Comparison of ENCODE assay signal across 20 cellular contexts in the genomic region with DNA sequence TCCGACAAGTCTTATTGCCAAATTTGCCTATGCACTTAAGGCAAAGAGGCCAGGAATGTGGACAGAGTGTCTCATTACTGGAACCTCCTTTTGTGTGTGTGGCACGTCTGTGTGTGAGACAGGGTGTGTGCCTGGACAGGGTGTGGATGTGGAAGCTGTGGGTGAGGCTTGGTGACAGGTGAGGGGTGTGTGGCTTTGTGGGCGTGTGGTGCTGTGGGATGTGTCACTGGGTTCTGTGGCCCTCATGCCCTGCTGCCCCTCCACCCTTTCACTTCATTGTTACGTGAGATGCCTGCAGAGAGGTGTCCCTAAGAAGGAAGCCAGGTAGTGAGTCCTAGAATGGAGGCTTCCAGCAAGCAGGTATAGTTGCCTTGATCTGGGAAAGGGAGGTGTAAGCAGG.
"Had no signal": no experiment of that assay in that cellular context is flagged by ENCODE, and none has a peak within 500 bp of the region (broad histone marks: within the 10 kb centered on the region; RNA-seq: fewer than 3 reads in every experiment).

No MANE protein-coding gene starts in this region.

- H3K4me1 ChIP-seq: SJSA1 had no signal

- H3K27ac ChIP-seq: SJSA1, SK-N-MC had no signal

- H3K36me3 ChIP-seq: SJSA1 had no signal

- H3K9me3 ChIP-seq: SJSA1 had no signal

- DNase-seq: KBM-7, MV-4-11, NCI-H1048, NCI-H1105, NCI-H1417, NCI-H1436 treated with DMSO at 0.1 percent for 48 hours, NCI-H1694, NCI-H187 treated with DMSO at 0.1 percent for 48 hours, NCI-H2029 treated with DMSO at 0.1 percent for 48 hours, NCI-H2171 treated with DMSO at 0.1 percent for 48 hours, NCI-H345, NCI-H446 treated with DMSO at 0.1 percent for 48 hours, NCI-H510A treated with DMSO at 0.1 percent for 48 hours, NCI-H69, NCI-H774, Right ventricle myocardium superior, RPMI8226, SIG-M5 had no signal

- H3K4me3 ChIP-seq: SJSA1, SK-N-MC had no signal
